23 cellular contexts compared by ENCODE assay signal in the genomic region with DNA sequence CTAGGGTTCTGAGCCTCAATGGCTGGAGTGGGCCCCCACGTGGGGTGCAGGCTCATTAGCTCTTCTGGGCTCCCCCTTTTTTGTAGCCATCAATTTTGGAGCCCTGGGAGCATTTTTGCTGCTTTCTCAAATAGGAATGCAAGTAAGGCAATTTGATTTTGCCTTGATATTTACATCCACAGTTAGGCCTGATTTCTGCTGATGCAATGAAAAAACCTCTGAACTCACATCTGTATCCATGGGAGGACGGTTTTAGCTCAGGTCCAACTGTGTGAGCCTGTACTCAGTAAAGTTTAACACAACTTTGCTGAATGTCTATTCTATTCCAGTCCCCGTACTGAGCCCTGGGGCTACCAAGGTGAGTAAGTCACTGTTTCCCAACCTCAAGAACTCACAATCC.
DNase-seq lines count a peak whose midpoint lies in the region; ATAC-seq, FAIRE-seq and TF ChIP-seq lines count a peak whose summit lies in the region.
"Had no signal": no experiment of that assay in that cellular context is flagged by ENCODE, and none has a peak within 500 bp of the region (broad histone marks: within the 10 kb centered on the region; RNA-seq: fewer than 3 reads in every experiment).

No MANE protein-coding gene starts in this region.

- no peaks in the 10 kb centered on the region for H3K79me2 ChIP-seq in HepG2 (ENCODE audit: insufficient read depth, low read length)
- no peaks in the 10 kb centered on the region for H3K79me2 ChIP-seq in GM23338 (replicated peaks; ENCODE audit: insufficient read depth)

- TF ChIP-seq CTCF in HepG2 (CRISPR knock-in tag; IDR thresholded peaks at IDR 0.05) (no peak), right lobe of liver (IDR thresholded peaks at IDR 0.05) (no peak), GM23338 (conservative IDR thresholded peaks at IDR 0.05; ENCODE audit: low read depth in 2 of 2) (no peak), epithelial cell of esophagus (IDR thresholded peaks at IDR 0.05; ENCODE audit: insufficient read depth, low read depth, low read length, missing control alignments) (no peak), tibial artery (IDR thresholded peaks at IDR 0.05) (no peak)

- CTCF ChIA-PET in HepG2 (lab: Yijun Ruan, JAX; ENCODE audit: low intra/inter-chr PET ratio, low total read pairs), result no interaction called here

- peaks cover 8% of the 10 kb centered on the region; the same call in 1 of the 3 replicates for H3K36me3 Mint-ChIP-seq in GM23338 (ENCODE audit: low read depth)
- H3K36me3 Mint-ChIP-seq: CD8-positive, alpha-beta T cell had no signal

- peaks cover 6% of the 10 kb centered on the region; the same call in 1 of the 2 replicates for H3K9me2 ChIP-seq in GM23338 (ENCODE audit: insufficient read depth)

- H3K9me3 ChIP-seq in HepG2 (ENCODE audit: low read length) (peaks cover 6% of the 10 kb centered on the region), right lobe of liver (peaks cover 0 to 4% (median 0%) of the 10 kb centered on the region in 4 donors), tibial artery (no peaks in the 10 kb centered on the region)
- H3K9me3 ChIP-seq: Caco-2 had no signal

- H3K4me1 Mint-ChIP-seq in GM23338, result no peaks in the 10 kb centered on the region; the same call in 2 of the 3 replicates
- H3K4me1 Mint-ChIP-seq: B cell had no signal

- no peaks in the 10 kb centered on the region for H3F3A ChIP-seq in GM23338 (replicated peaks; ENCODE audit: low read depth)

- ATAC-seq in HepG2 (no peak), right lobe of liver (no peak), GM23338 (no peak), HG03159 (IDR thresholded peaks at IDR 0.05; ENCODE audit: unreplicated experiment) (no peak), HG03196 (IDR thresholded peaks at IDR 0.05; ENCODE audit: unreplicated experiment) (no peak)
- ATAC-seq: CD8-positive, alpha-beta T cell had no signal

- in situ Hi-C loops in HepG2 (cut with HindIII; ENCODE audit: extremely low pct_ligation_motif_present, low pct_unique_long_range_greater_than_20kb), result no loop called here

- TF ChIP-seq EP300 in HepG2 (IDR thresholded peaks at IDR 0.05; ENCODE audit: low read depth in 2 of 2, low read length in 2 of 2), result no peak
- no peak for TF ChIP-seq EP300 in HepG2 (CRISPR knock-in tag; IDR thresholded peaks at IDR 0.05; ENCODE audit: borderline replicate concordance)

- intact Hi-C loops in HepG2 (cut with micrococcal nuclease; ENCODE audit: unreplicated experiment), result no loop called here
- intact Hi-C loops in right lobe of liver (cut with DNase I), result no loop called here
- intact Hi-C loops in tibial artery (cut with DNase I; ENCODE audit: low total_unique reads), result no loop called here

- DNase-seq in HepG2 (ENCODE audit: low spot score) (no peak), right lobe of liver (no peak), GM23338 (ENCODE audit: low spot score) (no peak), epithelial cell of esophagus (ENCODE audit: low read depth) (peak; percentile 2), tibial artery (no peak)
- DNase-seq: 8988T; AML-193; Caco-2; Calu3; CD4-positive, alpha-beta T cell; CD8-positive, alpha-beta T cell; DMS79 treated with DMSO at 0.1 percent for 48 hours; GF-D8 had no signal

- H2AFZ ChIP-seq in HepG2 (ENCODE audit: low read length) (no peak overlapping the region), GM23338 (no peak overlapping the region)

- FAIRE-seq in HepG2 (lab: Jason Lieb, UNC), result no peak
- FAIRE-seq: A204.1, D721Med, G401.6, GM12891, GM19239 had no signal

- peaks cover 8% of the 10 kb centered on the region; the same call in 2 of the 3 replicates for H3K9me3 Mint-ChIP-seq in GM23338

- H3K27me3 Mint-ChIP-seq in GM23338 (ENCODE audit: insufficient read depth, low read depth, poor library complexity), result no peaks in the 10 kb centered on the region
- H3K27me3 Mint-ChIP-seq: B cell; CD4-positive, alpha-beta T cell had no signal

- TF ChIP-seq POLR2A in HepG2 (IDR thresholded peaks at IDR 0.05; ENCODE audit: insufficient read depth in 1 of 2, low read depth in 2 of 2, low read length in 2 of 2) (no peak), right lobe of liver (IDR thresholded peaks at IDR 0.05) (no peak)

- no peaks in the 10 kb centered on the region for H3K4me1 ChIP-seq in HepG2 (ENCODE audit: insufficient read depth, low read length)
- no peaks in the 10 kb centered on the region for H3K4me1 ChIP-seq in right lobe of liver
- H3K4me1 ChIP-seq in GM23338 (ENCODE audit: insufficient read depth), result no peaks in the 10 kb centered on the region
- no peaks in the 10 kb centered on the region for H3K4me1 ChIP-seq in tibial artery
- H3K4me1 ChIP-seq: BLaER1 treated with 17β-estradiol and CSF1 and Interleukin-3, amounts not matched to agents 10 nM and 100 nM; Caco-2 had no signal

- H3K27ac ChIP-seq in HepG2 (ENCODE audit: extremely low read length, insufficient read depth, low read length), result no peak overlapping the region
- H3K27ac ChIP-seq in right lobe of liver, result no peak overlapping the region
- no peak overlapping the region for H3K27ac ChIP-seq in GM23338 (ENCODE audit: low read depth)
- no peak overlapping the region for H3K27ac ChIP-seq in tibial artery
- H3K27ac ChIP-seq: BLaER1 treated with 17β-estradiol and CSF1 and Interleukin-3, amounts not matched to agents 10 nM and 100 nM; C4-2B had no signal

- H3K4me2 ChIP-seq in HepG2 (ENCODE audit: low read depth, low read length), result no peak overlapping the region
- H3K4me2 ChIP-seq in GM23338, result no peak overlapping the region
- H3K4me2 ChIP-seq: BLaER1 treated with 17β-estradiol and CSF1 and Interleukin-3, amounts not matched to agents 10 nM and 100 nM had no signal

- H3K36me3 ChIP-seq in HepG2 (replicated peaks in 1 of 2; ENCODE audit: control insufficient read depth in 1 of 2, insufficient read depth in 2 of 2, low read length in 2 of 2) (no peaks in the 10 kb centered on the region), right lobe of liver (no peaks in the 10 kb centered on the region), GM23338 (ENCODE audit: insufficient read depth) (no peaks in the 10 kb centered on the region; the same call in 1 of the 2 replicates), tibial artery (no peaks in the 10 kb centered on the region)
- H3K36me3 ChIP-seq: BLaER1 treated with 17β-estradiol and CSF1 and Interleukin-3, amounts not matched to agents 10 nM and 100 nM had no signal

- BruUV-seq in HepG2 (replicated peaks; lab: Mats Ljungman, UMichigan), result no TSS peak

- H3K4me3 ChIP-seq in HepG2 (replicated peaks in 1 of 3; ENCODE audit: insufficient read depth in 1 of 3, low read depth in 2 of 3, low read length in 3 of 3) (no peak overlapping the region), right lobe of liver (no peak overlapping the region), GM23338 (no peak overlapping the region), epithelial cell of esophagus (ENCODE audit: low read length) (no peak overlapping the region), tibial artery (no peak overlapping the region)
- H3K4me3 ChIP-seq: BLaER1 treated with 17β-estradiol and CSF1 and Interleukin-3, amounts not matched to agents 10 nM and 100 nM had no signal

- POLR2A ChIA-PET in HepG2 (lab: Yijun Ruan, JAX), result no interaction called here

- H4K20me1 ChIP-seq in HepG2 (ENCODE audit: insufficient read depth, low read length) (no peaks in the 10 kb centered on the region), GM23338 (replicated peaks; ENCODE audit: insufficient read depth) (no peaks in the 10 kb centered on the region)
- H4K20me1 ChIP-seq: BLaER1 treated with 17β-estradiol and CSF1 and Interleukin-3, amounts not matched to agents 10 nM and 100 nM had no signal

- H3K4me3 Mint-ChIP-seq in GM23338, result no peak overlapping the region
- H3K4me3 Mint-ChIP-seq: B cell; CD4-positive, alpha-beta T cell; CD8-positive, alpha-beta T cell had no signal

- H3K9ac ChIP-seq in HepG2 (ENCODE audit: insufficient read depth, low read depth, low read length), result no peak overlapping the region
- H3K9ac ChIP-seq: BLaER1 treated with 17β-estradiol and CSF1 and Interleukin-3, amounts not matched to agents 10 nM and 100 nM had no signal

- WGBS in HepG2 (ENCODE audit: low lambda C conversion rate), result 0% methylated on average over 3 of the region's 3 CpGs
- WGBS in right lobe of liver (ENCODE audit: insufficient coverage, low coverage, low lambda C conversion rate, missing lambda C conversion rate), result 68% methylated on average over 3 of the region's 3 CpGs

- TF ChIP-seq RAD21 in HepG2 (CRISPR knock-in tag; IDR thresholded peaks at IDR 0.05), result no peak

- peaks cover 0 to 11% of the 10 kb centered on the region in 2 experiments; a peak in 1 of 5 replicates for H3K27me3 ChIP-seq in HepG2 (ENCODE audit: control insufficient read depth in 1 of 2, insufficient read depth in 2 of 2, low read length in 2 of 2)
- no peaks in the 10 kb centered on the region for H3K27me3 ChIP-seq in right lobe of liver
- H3K27me3 ChIP-seq in GM23338 (ENCODE audit: insufficient read depth), result no peaks in the 10 kb centered on the region
- H3K27me3 ChIP-seq in tibial artery, result no peaks in the 10 kb centered on the region
- H3K27me3 ChIP-seq: BLaER1 treated with 17β-estradiol and CSF1 and Interleukin-3, amounts not matched to agents 10 nM and 100 nM had no signal

- H3K27ac Mint-ChIP-seq in GM23338, result peak overlapping the region; percentile 18; the same call in 1 of the 2 replicates
- H3K27ac Mint-ChIP-seq: B cell; CD4-positive, alpha-beta T cell; CD8-positive, alpha-beta T cell had no signal

TF ChIP-seq in HepG2, 621 proteins besides CTCF, POLR2A, EP300 and RAD21 (continues in another document):
- TF ChIP-seq MAFK (conservative IDR thresholded peaks at IDR 0.05 in 1 of 2, IDR thresholded peaks at IDR 0.05 in 1 of 2; ENCODE audit: low read length in 2 of 2), result peak; percentile 76 to 88
- TF ChIP-seq ZNF75D (CRISPR knock-in tag; IDR thresholded peaks at IDR 0.05; ENCODE audit: borderline replicate concordance), result no peak

TF ChIP-seq in GM23338, 12 proteins besides CTCF, POLR2A, EP300 and RAD21 (continues in another document):
- TF ChIP-seq JUNB (IDR thresholded peaks at IDR 0.05; ENCODE audit: unreplicated experiment), result no peak
- TF ChIP-seq ZNF114 (CRISPR knock-in tag; IDR thresholded peaks at IDR 0.05), result no peak
- no peak for TF ChIP-seq NANOG (IDR thresholded peaks at IDR 0.05; ENCODE audit: borderline replicate concordance)
